ENCODE assay signal across 8 cellular contexts in the genomic region with DNA sequence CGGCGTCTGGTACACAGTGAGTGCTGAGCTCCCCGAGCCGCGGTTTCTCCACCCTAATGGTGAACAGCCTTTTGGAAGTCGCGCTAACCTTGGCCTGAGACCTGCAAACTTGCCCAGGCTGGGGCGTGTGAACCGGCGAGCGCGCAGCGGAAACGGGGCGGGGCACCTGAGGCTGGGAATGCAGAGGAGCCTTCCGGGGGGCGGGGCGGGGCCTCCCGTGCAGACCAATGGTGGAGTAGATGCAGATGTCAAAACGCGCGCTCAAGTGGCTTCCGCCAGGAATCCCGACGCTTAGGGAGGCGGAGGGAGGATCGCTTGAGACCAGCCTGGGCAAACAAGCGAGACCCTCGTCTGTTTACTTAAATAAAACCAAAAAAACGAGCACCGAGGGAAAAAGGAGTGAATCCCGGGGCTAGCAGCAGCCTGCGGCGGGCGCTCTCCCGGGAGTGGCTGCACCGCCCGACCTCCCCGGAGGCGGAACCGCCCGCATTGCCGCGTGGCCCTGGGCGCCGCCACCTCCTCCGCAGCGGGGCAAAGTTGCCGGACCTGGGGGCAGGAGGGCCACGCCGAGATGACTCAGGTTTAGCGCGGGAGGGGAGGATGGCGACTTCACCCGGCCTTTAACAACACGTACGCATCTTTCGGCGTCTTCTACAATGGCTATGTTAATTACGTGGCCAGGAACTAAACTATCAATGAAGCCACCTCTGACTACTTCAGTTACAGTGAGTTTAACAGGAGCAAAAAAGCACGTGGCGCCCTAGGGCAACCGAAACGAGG. TPM values are rescaled to one million over a fixed set of nuclear protein-coding genes. Genes with fewer than 3 reads are reported as not detected.
DNase-seq lines count a peak whose midpoint lies in the region; ATAC-seq, FAIRE-seq and TF ChIP-seq lines count a peak whose summit lies in the region.

No MANE protein-coding gene starts in this region.

- ATAC-seq in HG02884 (IDR thresholded peaks at IDR 0.05; ENCODE audit: unreplicated experiment): peak; percentile 53
- ATAC-seq in activated naive CD8-positive, alpha-beta T cell treated with anti-CD3 and anti-CD28 coated beads, Interleukin-2, amount 50 U/mL, for 24 hours: peak; percentile 62
- peak; percentile 96 for ATAC-seq in left ventricle myocardium superior
- ATAC-seq in psoas muscle: peak; percentile 90 to 94 (median 92)

- H3K27ac ChIP-seq in psoas muscle: peak overlapping the region; percentile 79

- peak; percentile 88 for TF ChIP-seq POLR2A in GM15510 (IDR thresholded peaks at IDR 0.05; ENCODE audit: borderline replicate concordance, extremely low read depth, insufficient read length)

- DNase-seq in NCI-H146 (lab: John Stamatoyannopoulos, UW): peak; percentile 98
- DNase-seq in SW480 (ENCODE audit: low spot score): peak; percentile 97
- DNase-seq in activated naive CD8-positive, alpha-beta T cell treated with anti-CD3 and anti-CD28 coated beads, Interleukin-2, amount 50 U/mL, for 24 hours: peak; percentile 98
- peak; percentile 98 for DNase-seq in left ventricle myocardium superior
- peak; percentile 94 to 95 for DNase-seq in psoas muscle
- peak; percentile 99 for DNase-seq in urothelium cell line (ENCODE audit: low spot score)

- no peak for TF ChIP-seq CTCF in psoas muscle (IDR thresholded peaks at IDR 0.05)

- H3K9me3 ChIP-seq in psoas muscle: no peaks in the 10 kb centered on the region

- peak; percentile 13 for FAIRE-seq in urothelium cell line (lab: Jason Lieb, UNC)

- peak overlapping the region; percentile 76 for H3K4me3 ChIP-seq in psoas muscle

- H3K27me3 ChIP-seq in psoas muscle (ENCODE audit: insufficient read depth in 3 of 3, low read length in 2 of 3): peaks cover 0 to 12% (median 2%) of the 10 kb centered on the region in 3 donors

- 1% methylated on average over 50 to 64 of the region's 64 CpGs for WGBS in psoas muscle, 3 donors

- peaks cover 27% of the 10 kb centered on the region for H3K4me1 ChIP-seq in psoas muscle

- H3K4me1 Mint-ChIP-seq in activated naive CD8-positive, alpha-beta T cell treated with anti-CD3 and anti-CD28 coated beads, Interleukin-2, amount 50 U/mL, for 24 hours: peaks cover 45% of the 10 kb centered on the region

- peak overlapping the region; percentile 98 for H3K27ac Mint-ChIP-seq in activated naive CD8-positive, alpha-beta T cell treated with anti-CD3 and anti-CD28 coated beads, Interleukin-2, amount 50 U/mL, for 24 hours

- H3K36me3 ChIP-seq in psoas muscle (ENCODE audit: insufficient read depth in 1 of 2, low read depth in 1 of 2): no peaks in the 10 kb centered on the region

- intact Hi-C loops in left ventricle myocardium superior (cut with micrococcal nuclease): no loop called here
- intact Hi-C loops in psoas muscle (cut with DNase I): loop anchor here (5.0 kb wide), 2 partner anchors 287 to 547 kb away; no protein-coding TSS in a partner anchor

- H3K4me3 Mint-ChIP-seq in activated naive CD8-positive, alpha-beta T cell treated with anti-CD3 and anti-CD28 coated beads, Interleukin-2, amount 50 U/mL, for 24 hours: peak overlapping the region; percentile 99

- H3K36me3 Mint-ChIP-seq in activated naive CD8-positive, alpha-beta T cell treated with anti-CD3 and anti-CD28 coated beads, Interleukin-2, amount 50 U/mL, for 24 hours (ENCODE audit: low read depth): peaks cover 36% of the 10 kb centered on the region

- no peaks in the 10 kb centered on the region for H3K27me3 Mint-ChIP-seq in activated naive CD8-positive, alpha-beta T cell treated with anti-CD3 and anti-CD28 coated beads, Interleukin-2, amount 50 U/mL, for 24 hours

- no peaks in the 10 kb centered on the region for H3K9me3 Mint-ChIP-seq in activated naive CD8-positive, alpha-beta T cell treated with anti-CD3 and anti-CD28 coated beads, Interleukin-2, amount 50 U/mL, for 24 hours

RNA-seq across cellular contexts. Expression of a gene that starts 2.2 kb away (rescaled TPM):
- 1.3 TPM for total RNA-seq in left ventricle myocardium superior
- 1 to 10 TPM in 1 of 4 donors, under 1 TPM in 1, not detected in 2; 0.27 to 1.3 TPM for total RNA-seq in psoas muscle
- 1 to 10 TPM in 1 of 3 donors, under 1 TPM in 2; 0.35 to 9.3 (median 0.96) TPM for polyA plus RNA-seq in psoas muscle

RNA-seq across cellular contexts. Expression of a gene that starts 40.1 kb away (rescaled TPM):
- total RNA-seq in left ventricle myocardium superior: 3.0 TPM
- under 1 TPM; 0.13 to 0.58 (median 0.16) TPM for total RNA-seq in psoas muscle
- under 1 TPM; 0.06 to 0.10 (median 0.07) TPM for polyA plus RNA-seq in psoas muscle

Comparison
In these comparisons a context has a peak if more than half of its experiments do, and no peak if none do; other contexts are left out.
1. Peak in every context shown above with its lines: DNase-seq, ATAC-seq, H3K4me3 ChIP-seq and H3K27ac ChIP-seq.